ENCODE assay signal across 8 cellular contexts in the genomic region with DNA sequence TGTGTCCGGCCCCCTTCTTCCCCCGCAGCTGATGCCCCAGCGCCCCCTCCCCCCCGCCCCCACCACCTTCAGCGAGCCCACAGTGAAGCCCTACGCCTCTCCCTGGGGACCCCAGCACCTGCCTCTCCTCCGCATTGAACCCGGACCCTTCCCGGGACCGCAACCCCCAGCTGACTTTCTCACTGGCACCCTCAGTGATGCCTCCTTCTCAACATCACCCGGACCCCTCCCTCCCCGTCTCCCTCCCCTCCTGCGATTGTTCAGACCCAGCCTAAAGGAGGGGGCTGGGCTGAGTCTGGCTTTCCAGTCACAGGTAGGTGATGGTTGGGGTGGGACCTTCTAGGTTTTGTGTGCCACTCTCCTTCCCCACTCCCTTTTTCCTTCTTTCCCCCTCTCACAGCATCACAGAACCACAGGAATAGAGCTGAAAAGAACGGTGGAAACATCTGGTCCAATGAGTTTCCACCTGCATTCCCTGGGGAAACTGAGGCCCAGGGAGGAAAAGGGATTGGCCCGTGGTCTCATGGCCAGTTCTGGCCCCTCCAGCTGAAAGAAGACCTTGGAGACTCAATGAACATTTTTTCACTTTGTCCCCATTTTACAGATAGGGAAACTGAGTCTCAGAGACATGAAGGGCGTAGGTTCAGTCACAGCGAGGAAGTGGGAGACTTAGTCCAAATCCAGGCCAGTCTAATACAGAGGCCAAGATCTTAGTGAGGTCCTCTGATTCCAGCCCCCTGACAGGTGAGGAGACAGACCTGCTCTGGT. TPM values are rescaled to one million over a fixed set of nuclear protein-coding genes. Genes with fewer than 3 reads are reported as not detected.
DNase-seq lines count a peak whose midpoint lies in the region; ATAC-seq lines count a peak whose summit lies in the region.

No MANE protein-coding gene starts in this region.

- peak; percentile 25 for DNase-seq in NCI-H2171 treated with DMSO at 0.1 percent for 48 hours (lab: John Stamatoyannopoulos, UW)
- DNase-seq in NCI-H2171 (lab: John Stamatoyannopoulos, UW): no peak
- no peak for DNase-seq in stimulated activated naive B cell treated with anti-CD40 and anti-IgM and Interleukin-4, amounts not matched to agents 10 μg/mL and 1 μg/mL and 100 μg/mL, for 72 hours
- no peak for DNase-seq in activated CD8-positive, alpha-beta memory T cell treated with anti-CD3 and anti-CD28 coated beads, Interleukin-2, amount 50 U/mL, for 4 hours
- DNase-seq in HT-29 (ENCODE audit: low spot score): no peak

- no peak overlapping the region for H3K27ac Mint-ChIP-seq in stimulated activated naive B cell treated with anti-CD40 and anti-IgM and Interleukin-4, amounts not matched to agents 10 μg/mL and 1 μg/mL and 100 μg/mL, for 72 hours

- H3K4me1 Mint-ChIP-seq in stimulated activated naive B cell treated with anti-CD40 and anti-IgM and Interleukin-4, amounts not matched to agents 10 μg/mL and 1 μg/mL and 100 μg/mL, for 72 hours: peaks cover 15 to 31% of the 10 kb centered on the region in 2 donors

- peaks cover 0 to 3% of the 10 kb centered on the region in 2 donors for H3K36me3 Mint-ChIP-seq in stimulated activated naive B cell treated with anti-CD40 and anti-IgM and Interleukin-4, amounts not matched to agents 10 μg/mL and 1 μg/mL and 100 μg/mL, for 72 hours

- peaks cover 4% of the 10 kb centered on the region; the same call in 1 of the 2 replicates for H3K27me3 ChIP-seq in iPS-20b (ENCODE audit: insufficient read depth, low read length)

- no peaks in the 10 kb centered on the region for H3K9me3 ChIP-seq in iPS-20b (ENCODE audit: insufficient read depth, low read depth, low read length)

- H3K4me1 ChIP-seq in iPS-20b (ENCODE audit: insufficient read depth, low read length): 0 out of 2 replicates have a peak, but pooled peaks cover 3% of the 10 kb centered on the region

- H3K9ac ChIP-seq in iPS-20b (ENCODE audit: low read depth, low read length): no peak overlapping the region; the same call in 1 of the 2 replicates

- peak overlapping the region; percentile 83 for H3K4me3 ChIP-seq in iPS-20b (ENCODE audit: low read length)

- peak in 1 of 2 donors; percentile 6 for ATAC-seq in stimulated activated naive B cell treated with anti-CD40 and anti-IgM and Interleukin-4, amounts not matched to agents 10 μg/mL and 1 μg/mL and 100 μg/mL, for 72 hours (replicated peaks)
- ATAC-seq in GM18909 (IDR thresholded peaks at IDR 0.05; ENCODE audit: poor library complexity, unreplicated experiment): no peak

- peak overlapping the region; percentile 80 to 87 for H3K4me3 Mint-ChIP-seq in stimulated activated naive B cell treated with anti-CD40 and anti-IgM and Interleukin-4, amounts not matched to agents 10 μg/mL and 1 μg/mL and 100 μg/mL, for 72 hours

- peak overlapping the region; percentile 96 for H3K27ac ChIP-seq in angular gyrus (ENCODE audit: low read depth, low read length)
- no peak overlapping the region for H3K27ac ChIP-seq in iPS-20b (ENCODE audit: low read length)

- no peaks in the 10 kb centered on the region for H3K36me3 ChIP-seq in iPS-20b (ENCODE audit: insufficient read depth, low read depth, low read length)

- no peaks in the 10 kb centered on the region for H3K9me3 Mint-ChIP-seq in stimulated activated naive B cell treated with anti-CD40 and anti-IgM and Interleukin-4, amounts not matched to agents 10 μg/mL and 1 μg/mL and 100 μg/mL, for 72 hours

- peaks cover 12 to 19% of the 10 kb centered on the region in 2 donors for H3K27me3 Mint-ChIP-seq in stimulated activated naive B cell treated with anti-CD40 and anti-IgM and Interleukin-4, amounts not matched to agents 10 μg/mL and 1 μg/mL and 100 μg/mL, for 72 hours

RNA-seq across cellular contexts. Expression of a gene that starts 0.8 kb away (rescaled TPM):
- total RNA-seq in HT-29 (2014; rRNA removed; shearing (Covaris generic)): not detected in 2 replicates

RNA-seq across cellular contexts. Expression of a gene that starts 38.2 kb away (rescaled TPM):
- not detected in 2 replicates for total RNA-seq in HT-29 (2014; rRNA removed; shearing (Covaris generic))

RNA-seq across cellular contexts. Expression of a gene that starts 44.1 kb away (rescaled TPM):
- 1,047 and 1,077 TPM in 2 replicates for total RNA-seq in HT-29 (2014; rRNA removed; shearing (Covaris generic))
